Comparison of ENCODE assay signal across 17 cellular contexts in the genomic region with DNA sequence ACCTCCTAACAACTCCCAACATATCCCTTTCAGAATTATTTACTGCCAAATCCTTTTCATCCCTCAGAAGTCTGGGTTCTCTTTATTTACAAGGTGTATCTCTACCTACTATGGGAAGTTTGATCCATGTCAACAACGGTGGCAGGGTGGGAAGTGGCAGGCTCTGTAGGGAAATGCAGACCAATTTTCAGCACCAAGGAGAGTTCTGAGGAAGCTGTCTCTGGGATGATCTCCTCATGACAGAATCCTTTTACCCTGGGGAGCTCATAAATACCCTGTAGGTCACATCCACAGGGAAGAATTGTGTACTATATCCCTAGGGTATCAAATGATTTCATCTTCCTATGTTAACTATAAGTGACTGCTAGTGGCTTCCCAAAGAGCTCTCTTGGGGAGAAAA.
DNase-seq lines count a peak whose midpoint lies in the region; ATAC-seq and TF ChIP-seq lines count a peak whose summit lies in the region.
"Had no signal": no experiment of that assay in that cellular context is flagged by ENCODE, and none has a peak within 500 bp of the region (broad histone marks: within the 10 kb centered on the region; RNA-seq: fewer than 3 reads in every experiment).

No MANE protein-coding gene starts in this region.

- H3K4me3 ChIP-seq in choroid plexus epithelial cell (ENCODE audit: low read depth, low read length) (no peak overlapping the region), testis (no peak overlapping the region)
- H3K4me3 ChIP-seq: SJSA1, vagina had no signal

- H3K27ac Mint-ChIP-seq in activated T-cell treated with anti-CD3 and anti-CD28 coated beads, Interleukin-2, amount 50 U/mL, for 72 hours, result peak overlapping the region; percentile 17
- H3K27ac Mint-ChIP-seq in osteocyte (ENCODE audit: unreplicated experiment), result no peak overlapping the region
- H3K27ac Mint-ChIP-seq: activated naive CD4-positive, alpha-beta T cell treated with anti-CD3 and anti-CD28 coated beads, Interleukin-2, amount 10 ng/mL, durations not matched to agents 7 days and 5 days; endodermal cell had no signal

- no peaks in the 10 kb centered on the region for H3K36me3 ChIP-seq in testis (ENCODE audit: low read depth, missing control alignments)
- H3K36me3 ChIP-seq: SJSA1, vagina had no signal

- H3K27me3 ChIP-seq in testis, result no peaks in the 10 kb centered on the region
- H3K27me3 ChIP-seq: SJSA1, vagina had no signal

- no peak for TF ChIP-seq POLR2A in testis (IDR thresholded peaks at IDR 0.05)

- no peak for ATAC-seq in activated T-cell treated with anti-CD3 and anti-CD28 coated beads, Interleukin-2, amount 50 U/mL, for 72 hours (replicated peaks in 1 of 2)
- no peak for ATAC-seq in GM19351 (IDR thresholded peaks at IDR 0.05; ENCODE audit: unreplicated experiment)

- H3K4me3 Mint-ChIP-seq in activated T-cell treated with anti-CD3 and anti-CD28 coated beads, Interleukin-2, amount 50 U/mL, for 72 hours, result no peak overlapping the region
- no peak overlapping the region for H3K4me3 Mint-ChIP-seq in osteocyte (ENCODE audit: unreplicated experiment)
- H3K4me3 Mint-ChIP-seq: activated naive CD4-positive, alpha-beta T cell treated with anti-CD3 and anti-CD28 coated beads, Interleukin-2, amount 10 ng/mL, durations not matched to agents 7 days and 5 days; endodermal cell had no signal

- H3K4me1 ChIP-seq in testis, result no peaks in the 10 kb centered on the region
- H3K4me1 ChIP-seq: vagina had no signal

- 17 to 58% methylated on average over 1 of the region's 1 CpG for WGBS in testis, 2 donors

- TF ChIP-seq CTCF in choroid plexus epithelial cell (conservative IDR thresholded peaks at IDR 0.05; ENCODE audit: low read depth, low read length) (no peak), osteocyte (IDR thresholded peaks at IDR 0.05) (no peak), testis (IDR thresholded peaks at IDR 0.05) (no peak)

- intact Hi-C loops in testis (cut with DNase I; ENCODE audit: low total_unique reads), result no loop called here

- DNase-seq in activated T-cell treated with anti-CD3 and anti-CD28 coated beads, Interleukin-2, amount 50 U/mL, for 72 hours, result no peak
- no peak for DNase-seq in activated T-cell treated with anti-CD3 and anti-CD28 coated beads, Interleukin-2, amount 50 U/mL, for 1 hour
- DNase-seq in NCI-H460 (ENCODE audit: extremely low read depth, low read depth) (peak; percentile 35), choroid plexus epithelial cell (ENCODE audit: low read depth) (peak; percentile 31), osteocyte (ENCODE audit: extremely low spot score, unreplicated experiment) (peak; percentile 51), testis (no peak), NCI-H128 (lab: John Stamatoyannopoulos, UW; ENCODE audit: unreplicated experiment) (no peak)
- DNase-seq: activated naive CD4-positive, alpha-beta T cell treated with anti-CD3 and anti-CD28 coated beads, Interleukin-2, amount 10 ng/mL, durations not matched to agents 7 days and 5 days; Calu3; caudate nucleus; endodermal cell; NCI-H2171; stimulated activated naive CD4-positive, alpha-beta T cell had no signal

- H3K27ac ChIP-seq in testis, result no peak overlapping the region
- H3K27ac ChIP-seq: SJSA1, vagina, VCaP had no signal

- H3K36me3 Mint-ChIP-seq in activated T-cell treated with anti-CD3 and anti-CD28 coated beads, Interleukin-2, amount 50 U/mL, for 72 hours (ENCODE audit: insufficient read depth in 2 of 2), result no peaks in the 10 kb centered on the region
- H3K36me3 Mint-ChIP-seq in osteocyte (ENCODE audit: unreplicated experiment), result no peaks in the 10 kb centered on the region
- H3K36me3 Mint-ChIP-seq: activated naive CD4-positive, alpha-beta T cell treated with anti-CD3 and anti-CD28 coated beads, Interleukin-2, amount 10 ng/mL, durations not matched to agents 7 days and 5 days had no signal

- peaks cover 2 to 3% of the 10 kb centered on the region in 2 donors for H3K9me3 Mint-ChIP-seq in activated T-cell treated with anti-CD3 and anti-CD28 coated beads, Interleukin-2, amount 50 U/mL, for 72 hours
- no peaks in the 10 kb centered on the region for H3K9me3 Mint-ChIP-seq in osteocyte (ENCODE audit: unreplicated experiment)
- H3K9me3 Mint-ChIP-seq: activated naive CD4-positive, alpha-beta T cell treated with anti-CD3 and anti-CD28 coated beads, Interleukin-2, amount 10 ng/mL, durations not matched to agents 7 days and 5 days; endodermal cell had no signal

- peaks cover 28% of the 10 kb centered on the region for H3K27me3 Mint-ChIP-seq in activated T-cell treated with anti-CD3 and anti-CD28 coated beads, Interleukin-2, amount 50 U/mL, for 72 hours (ENCODE audit: low read depth)
- peaks cover 41% of the 10 kb centered on the region for H3K27me3 Mint-ChIP-seq in osteocyte (ENCODE audit: unreplicated experiment)

- H3K9me3 ChIP-seq in testis, result no peaks in the 10 kb centered on the region
- H3K9me3 ChIP-seq: SJSA1, vagina had no signal

- no peaks in the 10 kb centered on the region for H3K4me1 Mint-ChIP-seq in activated T-cell treated with anti-CD3 and anti-CD28 coated beads, Interleukin-2, amount 50 U/mL, for 72 hours (ENCODE audit: low read depth)
- H3K4me1 Mint-ChIP-seq in osteocyte (ENCODE audit: unreplicated experiment), result no peaks in the 10 kb centered on the region
- H3K4me1 Mint-ChIP-seq: endodermal cell had no signal

Comparison
In these comparisons a context has a peak if more than half of its experiments do, and no peak if none do; other contexts are left out.
1. DNase-seq: peak in NCI-H460 (single experiment), choroid plexus epithelial cell (single experiment) and osteocyte (single experiment); none in activated T-cell treated with anti-CD3 and anti-CD28 coated beads, Interleukin-2, amount 50 U/mL, for 72 hours (0 of 2), activated T-cell treated with anti-CD3 and anti-CD28 coated beads, Interleukin-2, amount 50 U/mL, for 1 hour (single experiment), testis (single experiment) and NCI-H128 (single experiment).